ENCODE assay signal across 9 cellular contexts in genomic region chr2:238106698-238107524, GRCh38. TPM values are rescaled to one million over a fixed set of nuclear protein-coding genes. Genes with fewer than 3 reads are reported as not detected.
DNase-seq lines count a peak whose midpoint lies in the region; ATAC-seq and TF ChIP-seq lines count a peak whose summit lies in the region.
"Had no signal": no experiment of that assay in that cellular context is flagged by ENCODE, and none has a peak within 500 bp of the region (broad histone marks: within the 10 kb centered on the region; RNA-seq: fewer than 3 reads in every experiment).

No MANE protein-coding gene starts in this region.

- peaks cover 8% of the 10 kb centered on the region for H3K4me1 Mint-ChIP-seq in activated T-cell treated with anti-CD3 and anti-CD28 coated beads, Interleukin-2, amount 50 U/mL, for 24 hours (ENCODE audit: low read depth)
- no peaks in the 10 kb centered on the region for H3K4me1 Mint-ChIP-seq in activated T-cell treated with anti-CD3 and anti-CD28 coated beads, Interleukin-2, amount 50 U/mL, for 72 hours (ENCODE audit: low read depth)
- H3K4me1 Mint-ChIP-seq in naive B cell = peaks cover 26 to 32% (median 32%) of the 10 kb centered on the region in 3 donors

- peak overlapping the region; percentile 62; the same call in 1 of the 2 replicates for H3K27ac ChIP-seq in VCaP
- H3K27ac ChIP-seq: neutrophil had no signal

- peak; percentile 28 for DNase-seq in activated T-cell treated with anti-CD3 and anti-CD28 coated beads, Interleukin-2, amount 50 U/mL, for 24 hours
- no peak for DNase-seq in activated T-cell treated with anti-CD3 and anti-CD28 coated beads, Interleukin-2, amount 50 U/mL, for 72 hours
- DNase-seq in naive B cell (no peak), cerebellum (ENCODE audit: low spot score) (no peak), mucosa of gallbladder (ENCODE audit: low spot score) (no peak), NCI-H187 (lab: John Stamatoyannopoulos, UW) (no peak)

- H3K27me3 Mint-ChIP-seq in activated T-cell treated with anti-CD3 and anti-CD28 coated beads, Interleukin-2, amount 50 U/mL, for 24 hours = no peaks in the 10 kb centered on the region
- no peaks in the 10 kb centered on the region for H3K27me3 Mint-ChIP-seq in activated T-cell treated with anti-CD3 and anti-CD28 coated beads, Interleukin-2, amount 50 U/mL, for 72 hours (ENCODE audit: low read depth)
- H3K27me3 Mint-ChIP-seq in naive B cell = no peaks in the 10 kb centered on the region

- no peaks in the 10 kb centered on the region for H3K9me3 Mint-ChIP-seq in activated T-cell treated with anti-CD3 and anti-CD28 coated beads, Interleukin-2, amount 50 U/mL, for 24 hours
- H3K9me3 Mint-ChIP-seq in activated T-cell treated with anti-CD3 and anti-CD28 coated beads, Interleukin-2, amount 50 U/mL, for 72 hours = no peaks in the 10 kb centered on the region
- peaks cover 0 to 4% (median 2%) of the 10 kb centered on the region in 7 donors for H3K9me3 Mint-ChIP-seq in naive B cell

- no peaks in the 10 kb centered on the region for H3K36me3 Mint-ChIP-seq in activated T-cell treated with anti-CD3 and anti-CD28 coated beads, Interleukin-2, amount 50 U/mL, for 24 hours (ENCODE audit: low read depth)
- H3K36me3 Mint-ChIP-seq in activated T-cell treated with anti-CD3 and anti-CD28 coated beads, Interleukin-2, amount 50 U/mL, for 72 hours (ENCODE audit: insufficient read depth in 2 of 2) = no peaks in the 10 kb centered on the region
- no peaks in the 10 kb centered on the region for H3K36me3 Mint-ChIP-seq in naive B cell

- H3K4me3 Mint-ChIP-seq in activated T-cell treated with anti-CD3 and anti-CD28 coated beads, Interleukin-2, amount 50 U/mL, for 24 hours = no peak overlapping the region
- no peak overlapping the region for H3K4me3 Mint-ChIP-seq in activated T-cell treated with anti-CD3 and anti-CD28 coated beads, Interleukin-2, amount 50 U/mL, for 72 hours
- H3K4me3 Mint-ChIP-seq in naive B cell = peak overlapping the region; percentile 4 to 91 (median 85)

- H3K27ac Mint-ChIP-seq in activated T-cell treated with anti-CD3 and anti-CD28 coated beads, Interleukin-2, amount 50 U/mL, for 24 hours = no peak overlapping the region
- no peak overlapping the region for H3K27ac Mint-ChIP-seq in activated T-cell treated with anti-CD3 and anti-CD28 coated beads, Interleukin-2, amount 50 U/mL, for 72 hours
- peak overlapping the region in 4 of 6 donors; percentile 73 to 98 (median 95) for H3K27ac Mint-ChIP-seq in naive B cell

- TF ChIP-seq CTCF in VCaP (conservative IDR thresholded peaks at IDR 0.05) = peak; percentile 72

- ATAC-seq in activated T-cell treated with anti-CD3 and anti-CD28 coated beads, Interleukin-2, amount 50 U/mL, for 72 hours (replicated peaks in 1 of 2) = no peak
- ATAC-seq in HG03045 (IDR thresholded peaks at IDR 0.05; ENCODE audit: unreplicated experiment) (peak; percentile 22), naive B cell (ENCODE audit: low read depth in 2 of 2) (no peak)

RNA-seq across cellular contexts. Expression of gene ESPNL, which starts 6.8 kb away (rescaled TPM):
- under 1 TPM; 0.07 to 0.19 TPM for total RNA-seq in activated T-cell treated with anti-CD3 and anti-CD28 coated beads, Interleukin-2, amount 50 U/mL, for 72 hours
- under 1 TPM in 2 of 6 donors, not detected in 4; 0.24 to 0.30 TPM for polyA plus RNA-seq in naive B cell (ENCODE audit: low read depth in 6 of 6)
- 0.09 TPM for total RNA-seq in cerebellum
- 0.49 TPM for total RNA-seq in mucosa of gallbladder

RNA-seq across cellular contexts. Expression of gene KLHL30, which starts 31.6 kb away (rescaled TPM):
- total RNA-seq in activated T-cell treated with anti-CD3 and anti-CD28 coated beads, Interleukin-2, amount 50 U/mL, for 72 hours = not detected
- not detected for polyA plus RNA-seq in naive B cell (ENCODE audit: low read depth in 6 of 6)
- total RNA-seq in cerebellum = not detected
- 2.0 TPM for total RNA-seq in mucosa of gallbladder

RNA-seq across cellular contexts. Expression of gene SCLY, which starts 46.1 kb away (rescaled TPM):
- total RNA-seq in activated T-cell treated with anti-CD3 and anti-CD28 coated beads, Interleukin-2, amount 50 U/mL, for 72 hours = 10 to 100 TPM; 36.3 to 38.2 TPM
- polyA plus RNA-seq in naive B cell (ENCODE audit: low read depth in 6 of 6) = 10 to 100 TPM; 11.5 to 18.8 (median 15.6) TPM
- total RNA-seq in cerebellum (14.9 TPM), mucosa of gallbladder (29.1 TPM)

RNA-seq across cellular contexts. Expression of gene ERFE, which starts 51.9 kb away (rescaled TPM):
- under 1 TPM; 0.60 to 0.88 TPM for total RNA-seq in activated T-cell treated with anti-CD3 and anti-CD28 coated beads, Interleukin-2, amount 50 U/mL, for 72 hours
- not detected for polyA plus RNA-seq in naive B cell (ENCODE audit: low read depth in 6 of 6)
- 1.7 TPM for total RNA-seq in cerebellum
- total RNA-seq in mucosa of gallbladder = 0.35 TPM

Comparison
In these comparisons a context has a peak if more than half of its experiments do, and no peak if none do; other contexts are left out.
1. H3K27ac Mint-ChIP-seq: peak in naive B cell (4 of 6); none in activated T-cell treated with anti-CD3 and anti-CD28 coated beads, Interleukin-2, amount 50 U/mL, for 24 hours (single experiment) and activated T-cell treated with anti-CD3 and anti-CD28 coated beads, Interleukin-2, amount 50 U/mL, for 72 hours (single experiment).
2. H3K4me3 Mint-ChIP-seq: peak in naive B cell (8 of 8); none in activated T-cell treated with anti-CD3 and anti-CD28 coated beads, Interleukin-2, amount 50 U/mL, for 24 hours (single experiment) and activated T-cell treated with anti-CD3 and anti-CD28 coated beads, Interleukin-2, amount 50 U/mL, for 72 hours (0 of 2).